Comparison of ENCODE assay signal across 26 cellular contexts in genomic region chr13:35159041-35159440, GRCh38.
"Had no signal": no experiment of that assay in that cellular context is flagged by ENCODE, and none has a peak within 500 bp of the region (broad histone marks: within the 10 kb centered on the region; RNA-seq: fewer than 3 reads in every experiment).

No MANE protein-coding gene starts in this region.

- FAIRE-seq: colon had no signal

- H3K4me1 ChIP-seq: adrenal gland had no signal

- H3K36me3 ChIP-seq: adrenal gland had no signal

- H3K27ac ChIP-seq: adrenal gland, WERI-Rb-1 had no signal

- ATAC-seq: activated CD4-positive, CD25-positive, alpha-beta regulatory T cell treated with anti-CD3 and anti-CD28 coated beads, Interleukin-2, amount 50 U/mL, for 24 hours; activated CD8-positive, alpha-beta T cell treated with anti-CD3 and anti-CD28 coated beads for 36 hours; activated T-cell treated with anti-CD3 and anti-CD28 coated beads, Interleukin-2, amount 50 U/mL, for 72 hours; Panc1; Right ventricle myocardium inferior had no signal

- DNase-seq: activated CD4-positive, alpha-beta T cell treated with anti-CD3 and anti-CD28 coated beads for 4 hours; activated CD8-positive, alpha-beta memory T cell treated with anti-CD3 and anti-CD28 coated beads, Interleukin-2, amount 50 U/mL, for 4 hours; activated CD8-positive, alpha-beta T cell treated with anti-CD3 and anti-CD28 coated beads for 36 hours; activated naive CD4-positive, alpha-beta T cell treated with anti-CD3 and anti-CD28 coated beads, Interleukin-2, amount 50 U/mL, for 16 hours; activated naive CD8-positive, alpha-beta T cell treated with anti-CD3 and anti-CD28 coated beads, Interleukin-2, amount 10 ng/mL, durations not matched to agents 7 days and 5 days; activated T-cell treated with anti-CD3 and anti-CD28 coated beads, Interleukin-2, amount 50 U/mL, for 72 hours; adrenal gland; anterior cingulate cortex; cerebellar nuclear complex; Karpas-422; MM.1S; NCI-H1048; NCI-H146; NCI-H187 treated with DMSO at 0.1 percent for 48 hours; NCI-H2081 treated with DMSO at 0.1 percent for 48 hours; NCI-H446; NCI-H526; NCI-H774; RPMI8226; SK-N-SH; SW 1271; WERI-Rb-1 had no signal

- H3K27me3 ChIP-seq: adrenal gland had no signal

- H3K9me3 ChIP-seq: adrenal gland, SK-N-SH had no signal

- H3K4me3 ChIP-seq: adrenal gland had no signal
